26 cellular contexts compared by ENCODE assay signal in the genomic region with DNA sequence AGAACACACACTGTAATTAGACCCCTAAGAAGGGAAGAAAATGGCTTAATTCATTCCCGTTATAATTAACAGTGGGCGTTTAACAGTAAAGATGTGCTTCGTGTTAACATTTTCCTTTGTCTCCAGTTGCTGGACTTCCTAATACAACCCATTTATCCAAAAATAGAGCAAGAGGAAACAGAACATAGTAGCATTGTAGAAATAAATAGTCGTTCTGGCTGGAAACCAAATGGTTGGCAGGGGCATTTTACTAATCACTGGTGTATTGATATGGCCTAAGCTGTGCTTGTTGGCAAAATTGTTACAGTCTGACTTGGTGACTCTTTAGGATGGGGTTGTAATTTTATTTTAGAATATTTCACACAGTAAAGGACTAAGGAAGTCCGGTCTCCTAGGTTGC.
"Had no signal": no experiment of that assay in that cellular context is flagged by ENCODE, and none has a peak within 500 bp of the region (broad histone marks: within the 10 kb centered on the region; RNA-seq: fewer than 3 reads in every experiment).

No MANE protein-coding gene starts in this region.

- FAIRE-seq: colon, islet of Langerhans, keratinocyte had no signal

- H3K27ac ChIP-seq: coronary artery, dorsolateral prefrontal cortex, epithelial cell of prostate, esophagus squamous epithelium, gastrocnemius medialis, heart right ventricle, lower lobe of right lung had no signal

- DNase-seq: dorsolateral prefrontal cortex; effector CD4-positive, alpha-beta T cell; effector memory CD4-positive, alpha-beta T cell; erythroblast; esophagus squamous epithelium; foreskin fibroblast; foreskin melanocyte; gastrocnemius medialis; glutamatergic neuron; head of caudate nucleus; heart right ventricle; hippocampal formation; left cardiac atrium; left lung; left ventricle myocardium superior; lower lobe of right lung; mammary epithelial cell; mesendoderm; midbrain; naive thymus-derived CD4-positive, alpha-beta T cell had no signal

- H3K4me1 ChIP-seq: esophagus squamous epithelium, lower lobe of right lung had no signal

- H3K27me3 ChIP-seq: esophagus squamous epithelium, gastrocnemius medialis, heart right ventricle, left lung had no signal

- H3K36me3 ChIP-seq: esophagus squamous epithelium, gastrocnemius medialis, heart right ventricle, left lung, lower lobe of right lung had no signal

- ATAC-seq: esophagus mucosa; gastrocnemius medialis; heart right ventricle; left cardiac atrium; left lung; left ventricle myocardium superior; lower lobe of right lung; naive thymus-derived CD4-positive, alpha-beta T cell had no signal

- H3K4me3 ChIP-seq: coronary artery, dorsolateral prefrontal cortex, esophagus squamous epithelium, gastrocnemius medialis, heart right ventricle, left lung, lower lobe of right lung had no signal

- H3K9me3 ChIP-seq: esophagus squamous epithelium, gastrocnemius medialis, heart right ventricle, left lung, lower lobe of right lung had no signal
